ENCODE assay signal across 10 cellular contexts in the genomic region with DNA sequence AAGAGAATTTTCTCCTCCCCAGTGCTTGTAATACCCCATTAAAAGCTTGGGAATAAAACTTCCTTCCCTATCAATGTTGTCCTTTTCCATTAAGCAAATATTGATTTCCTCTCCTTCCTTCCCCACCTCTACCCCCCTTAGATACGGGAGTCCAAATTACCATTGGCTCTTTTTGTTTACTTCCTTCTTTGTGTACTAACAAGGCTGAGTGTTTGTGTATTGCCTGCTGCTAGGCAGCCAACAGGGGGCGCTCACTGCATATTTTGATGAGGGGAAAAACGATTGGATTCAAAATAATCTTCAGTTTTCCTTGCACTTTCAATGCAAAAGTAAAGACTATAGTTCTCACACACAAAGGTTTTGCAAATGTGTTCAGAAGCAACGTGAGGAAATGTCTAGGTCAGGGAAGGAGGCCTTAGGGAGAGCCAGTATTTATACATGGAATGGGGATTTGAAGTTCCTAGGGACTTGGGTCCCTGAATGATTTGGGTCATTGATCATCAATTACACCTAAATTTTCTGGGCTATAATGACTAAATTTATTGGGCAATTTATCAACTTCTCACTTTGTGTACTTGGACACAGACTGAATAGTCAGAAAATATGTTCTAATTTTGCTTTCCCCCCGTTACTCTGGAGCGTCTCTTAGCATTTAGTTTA. TPM values are rescaled to one million over a fixed set of nuclear protein-coding genes. Genes with fewer than 3 reads are reported as not detected.
DNase-seq lines count a peak whose midpoint lies in the region; ATAC-seq and TF ChIP-seq lines count a peak whose summit lies in the region.
"Had no signal": no experiment of that assay in that cellular context is flagged by ENCODE, and none has a peak within 500 bp of the region (broad histone marks: within the 10 kb centered on the region; RNA-seq: fewer than 3 reads in every experiment).

No MANE protein-coding gene starts in this region.

- H4K20me1 ChIP-seq in mammary epithelial cell (ENCODE audit: insufficient read depth, low read length) = no peaks in the 10 kb centered on the region
- H4K20me1 ChIP-seq: BLaER1 had no signal

- in situ Hi-C loops in mammary epithelial cell (cut with MboI; ENCODE audit: low sequenced_read_pairs in 2 of 2) = loop anchor here in 1 of 2 donors (25.0 kb wide), 1 partner anchor 530 kb away; no protein-coding TSS in a partner anchor

- peak; percentile 94 for ATAC-seq in left lobe of liver

- intact Hi-C loops in mammary epithelial cell (cut with micrococcal nuclease) = loop anchor here (1.0 to 2.0 kb wide), 3 partner anchors 136 to 588 kb away; no protein-coding TSS in a partner anchor

- H3K36me3 ChIP-seq in HEK293 (ENCODE audit: control insufficient read depth in 2 of 2, insufficient read depth in 1 of 2, low read length in 2 of 2) = no peaks in the 10 kb centered on the region
- H3K36me3 ChIP-seq in mammary epithelial cell (ENCODE audit: insufficient read depth, low read length) = no peaks in the 10 kb centered on the region
- H3K36me3 ChIP-seq: BLaER1 had no signal

- dilution Hi-C loops in mammary epithelial cell (cut with HindIII; ENCODE audit: low sequenced_read_pairs) = no loop called here

- no peak overlapping the region for H2AFZ ChIP-seq in mammary epithelial cell (ENCODE audit: low read depth, low read length)

- POLR2A ChIA-PET in HEK293 (lab: Yijun Ruan, JAX) = interaction anchor here (0.6 kb wide), 1 partner anchor 55 kb away, joined by 3 read pairs; no protein-coding TSS in a partner anchor

- CTCF ChIA-PET in HEK293 (lab: Yijun Ruan, JAX) (interaction anchor here (0.6 to 2.1 kb wide), 23 partner anchors 11 to 747 kb away, joined by 3 to 13 read pairs (median 3); no protein-coding TSS in a partner anchor), mammary epithelial cell (lab: Charles Lee; ENCODE audit: low non-redundant PET) (interaction anchor here (0.6 kb wide), 1 partner anchor 48 kb away, joined by 3 read pairs; no protein-coding TSS in a partner anchor)

- H3K27ac ChIP-seq in HEK293 (ENCODE audit: extremely low read depth, low read depth, low read length) (no peak overlapping the region), mammary epithelial cell (ENCODE audit: insufficient read depth, low read depth, low read length) (no peak overlapping the region)
- H3K27ac ChIP-seq: BLaER1 had no signal

- no peaks in the 10 kb centered on the region for H3K27me3 ChIP-seq in mammary epithelial cell (ENCODE audit: insufficient read depth, low read length)
- H3K27me3 ChIP-seq: BLaER1 had no signal

- WGBS in mammary epithelial cell (ENCODE audit: low coverage, missing lambda C conversion rate) = 33% methylated on average over 6 of the region's 6 CpGs

- H3K4me1 ChIP-seq in HEK293 (ENCODE audit: control insufficient read depth, insufficient read depth, low read length) = no peaks in the 10 kb centered on the region
- no peaks in the 10 kb centered on the region for H3K4me1 ChIP-seq in mammary epithelial cell (ENCODE audit: insufficient read depth, low read length)

- TF ChIP-seq CTCF in HEK293 (tag by site-specific recombination; IDR thresholded peaks at IDR 0.05) (peak; percentile 50; the same call in 1 of the 2 replicates), mammary epithelial cell (conservative IDR thresholded peaks at IDR 0.05 in 1 of 2, IDR thresholded peaks at IDR 0.05 in 1 of 2; ENCODE audit: extremely low read depth in 1 of 2, insufficient read depth in 1 of 2, low read depth in 1 of 2, low read length in 2 of 2) (peak; percentile 96 to 97)

- H3K4me2 ChIP-seq in mammary epithelial cell (ENCODE audit: insufficient read depth, low read depth, low read length) = no peak overlapping the region
- H3K4me2 ChIP-seq: BLaER1 had no signal

- H3K9ac ChIP-seq in mammary epithelial cell (ENCODE audit: insufficient read depth, low read length) = no peak overlapping the region
- H3K9ac ChIP-seq: BLaER1 had no signal

- H3K79me2 ChIP-seq in mammary epithelial cell (ENCODE audit: insufficient read depth, low read length) = no peaks in the 10 kb centered on the region

- H3K4me3 ChIP-seq in HEK293 (ENCODE audit: low read depth, low read length) (no peak overlapping the region), mammary epithelial cell (replicated peaks in 1 of 3; ENCODE audit: insufficient read depth in 1 of 3, low read depth in 2 of 3, low read length in 3 of 3) (no peak overlapping the region)
- H3K4me3 ChIP-seq: BLaER1 had no signal

- H3K9me3 ChIP-seq in HEK293 (ENCODE audit: control insufficient read depth, insufficient read depth, low read depth, low read length) (no peaks in the 10 kb centered on the region), mammary epithelial cell (replicated peaks; ENCODE audit: insufficient read depth, low read length) (no peaks in the 10 kb centered on the region)
- H3K9me3 ChIP-seq: BLaER1 had no signal

- no TSS peak for BruUV-seq in mammary epithelial cell (replicated peaks; lab: Mats Ljungman, UMichigan)

- DNase-seq in NCI-H187 (lab: John Stamatoyannopoulos, UW) (peak; percentile 29 to 46), NCI-H187 treated with DMSO at 0.1 percent for 48 hours (lab: John Stamatoyannopoulos, UW) (no peak), NCI-H1105 (lab: John Stamatoyannopoulos, UW) (peak; percentile 73), T-helper 1 cell (peak in 3 of 5 donors; percentile 13 to 39 (median 20)), mammary epithelial cell (peak; percentile 16), left lobe of liver (ENCODE audit: low spot score) (peak; percentile 70)
- peak; percentile 22 for DNase-seq in stimulated activated CD8-positive, alpha-beta memory T cell treated with anti-CD3 and anti-CD28 coated beads, Interleukin-15, amount 100 ng/mL, for 1 hour (ENCODE audit: low read depth)

TF ChIP-seq in HEK293, 187 proteins besides CTCF, POLR2A, EP300 and RAD21:
- TF ChIP-seq ZNF266 (tag by site-specific recombination; IDR thresholded peaks at IDR 0.05; ENCODE audit: low read depth) = no peak
- TF ChIP-seq ZNF514 (tag by site-specific recombination; IDR thresholded peaks at IDR 0.05) = no peak
- no peak for TF ChIP-seq HOXA7 (CRISPR knock-in tag; IDR thresholded peaks at IDR 0.05; ENCODE audit: borderline replicate concordance)
- no peak for TF ChIP-seq ZNF610 (tag by site-specific recombination; IDR thresholded peaks at IDR 0.05; ENCODE audit: borderline replicate concordance)
- TF ChIP-seq, protein P1, sequence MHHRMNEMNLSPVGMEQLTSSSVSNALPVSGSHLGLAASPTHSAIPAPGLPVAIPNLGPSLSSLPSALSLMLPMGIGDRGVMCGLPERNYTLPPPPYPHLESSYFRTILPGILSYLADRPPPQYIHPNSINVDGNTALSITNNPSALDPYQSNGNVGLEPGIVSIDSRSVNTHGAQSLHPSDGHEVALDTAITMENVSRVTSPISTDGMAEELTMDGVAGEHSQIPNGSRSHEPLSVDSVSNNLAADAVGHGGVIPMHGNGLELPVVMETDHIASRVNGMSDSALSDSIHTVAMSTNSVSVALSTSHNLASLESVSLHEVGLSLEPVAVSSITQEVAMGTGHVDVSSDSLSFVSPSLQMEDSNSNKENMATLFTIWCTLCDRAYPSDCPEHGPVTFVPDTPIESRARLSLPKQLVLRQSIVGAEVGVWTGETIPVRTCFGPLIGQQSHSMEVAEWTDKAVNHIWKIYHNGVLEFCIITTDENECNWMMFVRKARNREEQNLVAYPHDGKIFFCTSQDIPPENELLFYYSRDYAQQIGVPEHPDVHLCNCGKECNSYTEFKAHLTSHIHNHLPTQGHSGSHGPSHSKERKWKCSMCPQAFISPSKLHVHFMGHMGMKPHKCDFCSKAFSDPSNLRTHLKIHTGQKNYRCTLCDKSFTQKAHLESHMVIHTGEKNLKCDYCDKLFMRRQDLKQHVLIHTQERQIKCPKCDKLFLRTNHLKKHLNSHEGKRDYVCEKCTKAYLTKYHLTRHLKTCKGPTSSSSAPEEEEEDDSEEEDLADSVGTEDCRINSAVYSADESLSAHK (tag by site-specific recombination; IDR thresholded peaks at IDR 0.05) = no peak
- TF ChIP-seq, protein P2, sequence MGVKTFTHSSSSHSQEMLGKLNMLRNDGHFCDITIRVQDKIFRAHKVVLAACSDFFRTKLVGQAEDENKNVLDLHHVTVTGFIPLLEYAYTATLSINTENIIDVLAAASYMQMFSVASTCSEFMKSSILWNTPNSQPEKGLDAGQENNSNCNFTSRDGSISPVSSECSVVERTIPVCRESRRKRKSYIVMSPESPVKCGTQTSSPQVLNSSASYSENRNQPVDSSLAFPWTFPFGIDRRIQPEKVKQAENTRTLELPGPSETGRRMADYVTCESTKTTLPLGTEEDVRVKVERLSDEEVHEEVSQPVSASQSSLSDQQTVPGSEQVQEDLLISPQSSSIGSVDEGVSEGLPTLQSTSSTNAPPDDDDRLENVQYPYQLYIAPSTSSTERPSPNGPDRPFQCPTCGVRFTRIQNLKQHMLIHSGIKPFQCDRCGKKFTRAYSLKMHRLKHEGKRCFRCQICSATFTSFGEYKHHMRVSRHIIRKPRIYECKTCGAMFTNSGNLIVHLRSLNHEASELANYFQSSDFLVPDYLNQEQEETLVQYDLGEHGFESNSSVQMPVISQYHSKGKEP (tag by site-specific recombination; IDR thresholded peaks at IDR 0.05) = no peak
- TF ChIP-seq ZNF660 (tag by site-specific recombination; IDR thresholded peaks at IDR 0.05) = 0 out of 2 replicates have a peak, but pooled peaks have one; percentile 44
- peak; percentile 45; the same call in 1 of the 2 replicates for TF ChIP-seq PRDM1 (tag by site-specific recombination; IDR thresholded peaks at IDR 0.05)
- TF ChIP-seq ZNF423 (tag by site-specific recombination; IDR thresholded peaks at IDR 0.05) = no peak
- TF ChIP-seq ZIC2 (tag by site-specific recombination; IDR thresholded peaks at IDR 0.05) = no peak
- peak; percentile 66 for TF ChIP-seq ZNF654 (tag by site-specific recombination; IDR thresholded peaks at IDR 0.05; ENCODE audit: low read depth)

RNA-seq across cellular contexts. Expression of a gene that starts 23.6 kb away (rescaled TPM):
- total RNA-seq in mammary epithelial cell (10 to 100 TPM; 44.3 to 50.7 TPM), left lobe of liver (33.9 TPM)
- 10.4 TPM for polyA plus RNA-seq in mammary epithelial cell
- 97.7 TPM for polyA minus RNA-seq in mammary epithelial cell

RNA-seq across cellular contexts. Expression of a gene that starts 45.1 kb away (rescaled TPM):
- under 1 TPM in 1 of 2 donors, not detected in 1; 0.28 TPM for total RNA-seq in mammary epithelial cell
- polyA plus RNA-seq in mammary epithelial cell = not detected
- polyA minus RNA-seq in mammary epithelial cell = not detected
- 0.81 TPM for total RNA-seq in left lobe of liver
- total RNA-seq: glomerular endothelial cell had no signal
